ENCODE assay signal across 12 cellular contexts in genomic region chr3:46186856-46187700, GRCh38. TPM values are rescaled to one million over a fixed set of nuclear protein-coding genes. Genes with fewer than 3 reads are reported as not detected.
A peak's percentile ranks its signal among the peaks of the same experiment; 100 is the strongest.
DNase-seq lines count a peak whose midpoint lies in the region; ATAC-seq and TF ChIP-seq lines count a peak whose summit lies in the region.
"Had no signal": no experiment of that assay in that cellular context is flagged by ENCODE, and none has a peak within 500 bp of the region (broad histone marks: within the 10 kb centered on the region; RNA-seq: fewer than 3 reads in every experiment).

No MANE protein-coding gene starts in this region.

- intact Hi-C loops in activated CD8-positive, alpha-beta T cell treated with anti-CD3 and anti-CD28 coated beads for 36 hours (cut with micrococcal nuclease): no loop called here

- peaks cover 5% of the 10 kb centered on the region; the same call in 1 of the 2 replicates for H4K20me1 ChIP-seq in DOHH2 (ENCODE audit: control insufficient read depth, insufficient read depth, low read depth, low read length)

- H3F3A ChIP-seq in DOHH2 (ENCODE audit: control insufficient read depth, insufficient read depth): peaks cover 15% of the 10 kb centered on the region

- peak overlapping the region; percentile 7 for H3K27ac Mint-ChIP-seq in activated CD8-positive, alpha-beta T cell treated with anti-CD3 and anti-CD28 coated beads for 36 hours
- H3K27ac Mint-ChIP-seq in CD8-positive, alpha-beta memory T cell: peak overlapping the region in 3 of 8 donors; percentile 0 to 24 (median 8)
- H3K27ac Mint-ChIP-seq: type B pancreatic cell had no signal

- POLR2A ChIA-PET in activated CD8-positive, alpha-beta T cell treated with anti-CD3 and anti-CD28 coated beads for 36 hours (lab: Charles Lee): interaction anchor here (0.6 to 1.2 kb wide), 3 partner anchors 9 to 398 kb away, joined by 3 to 5 read pairs (median 4); no protein-coding TSS in a partner anchor
- POLR2A ChIA-PET in CD8-positive, alpha-beta memory T cell (lab: Charles Lee): no interaction called here

- H3K4me2 ChIP-seq in DOHH2 (ENCODE audit: low read length): peak overlapping the region; percentile 34

- DNase-seq in activated CD8-positive, alpha-beta T cell treated with anti-CD3 and anti-CD28 coated beads for 36 hours: peak; percentile 19
- DNase-seq in omental fat pad (ENCODE audit: low spot score): no peak
- no peak for DNase-seq in SJCRH30
- no peak for DNase-seq in CD8-positive, alpha-beta memory T cell
- DNase-seq in NCI-H1105 treated with DMSO at 0.1 percent for 48 hours (lab: John Stamatoyannopoulos, UW): no peak
- DNase-seq: DMS79, nucleus accumbens had no signal

- H3K27me3 Mint-ChIP-seq in activated CD8-positive, alpha-beta T cell treated with anti-CD3 and anti-CD28 coated beads for 36 hours: peaks cover 6% of the 10 kb centered on the region
- peaks cover 0 to 4% of the 10 kb centered on the region in 2 donors for H3K27me3 Mint-ChIP-seq in CD8-positive, alpha-beta memory T cell
- H3K27me3 Mint-ChIP-seq: type B pancreatic cell had no signal

- no peak overlapping the region for H3K4me3 Mint-ChIP-seq in activated CD8-positive, alpha-beta T cell treated with anti-CD3 and anti-CD28 coated beads for 36 hours
- H3K4me3 Mint-ChIP-seq in CD8-positive, alpha-beta memory T cell: peak overlapping the region in 1 of 7 donors; percentile 4
- H3K4me3 Mint-ChIP-seq: type B pancreatic cell had no signal

- no peaks in the 10 kb centered on the region for H3K36me3 Mint-ChIP-seq in activated CD8-positive, alpha-beta T cell treated with anti-CD3 and anti-CD28 coated beads for 36 hours (ENCODE audit: low read depth)
- peaks cover 0 to 3% (median 0%) of the 10 kb centered on the region in 3 donors for H3K36me3 Mint-ChIP-seq in CD8-positive, alpha-beta memory T cell
- H3K36me3 Mint-ChIP-seq: type B pancreatic cell had no signal

- H3K4me3 ChIP-seq in DOHH2 (ENCODE audit: low read length): no peak overlapping the region
- no peak overlapping the region for H3K4me3 ChIP-seq in SJCRH30
- H3K4me3 ChIP-seq in CD8-positive, alpha-beta memory T cell (ENCODE audit: low read length): no peak overlapping the region
- H3K4me3 ChIP-seq: esophagus muscularis mucosa had no signal

- no peaks in the 10 kb centered on the region for H3K9me3 Mint-ChIP-seq in activated CD8-positive, alpha-beta T cell treated with anti-CD3 and anti-CD28 coated beads for 36 hours
- no peaks in the 10 kb centered on the region for H3K9me3 Mint-ChIP-seq in CD8-positive, alpha-beta memory T cell
- H3K9me3 Mint-ChIP-seq: type B pancreatic cell had no signal

- no peaks in the 10 kb centered on the region for H3K79me2 ChIP-seq in DOHH2 (ENCODE audit: control insufficient read depth, low read length)

- H3K36me3 ChIP-seq in DOHH2 (ENCODE audit: control insufficient read depth, low read length) (no peaks in the 10 kb centered on the region), SJCRH30 (no peaks in the 10 kb centered on the region)
- no peaks in the 10 kb centered on the region for H3K36me3 ChIP-seq in CD8-positive, alpha-beta memory T cell (ENCODE audit: insufficient read depth, low read length)
- H3K36me3 ChIP-seq: esophagus muscularis mucosa had no signal

- peaks cover 17% of the 10 kb centered on the region for H3K4me1 Mint-ChIP-seq in activated CD8-positive, alpha-beta T cell treated with anti-CD3 and anti-CD28 coated beads for 36 hours (ENCODE audit: low read depth)
- H3K4me1 Mint-ChIP-seq in CD8-positive, alpha-beta memory T cell: peaks cover 13 to 17% (median 13%) of the 10 kb centered on the region in 3 donors

- H3K27ac ChIP-seq in DOHH2 (ENCODE audit: low read depth, low read length): peak overlapping the region; percentile 41
- no peak overlapping the region for H3K27ac ChIP-seq in SJCRH30
- H3K27ac ChIP-seq in CD8-positive, alpha-beta memory T cell (ENCODE audit: low read depth, low read length): no peak overlapping the region
- H3K27ac ChIP-seq: esophagus muscularis mucosa had no signal

- no peaks in the 10 kb centered on the region for H3K9me2 ChIP-seq in DOHH2 (replicated peaks; ENCODE audit: control insufficient read depth, low read length)

- peaks cover 3% of the 10 kb centered on the region; the same call in 1 of the 2 replicates for H3K9me3 ChIP-seq in DOHH2 (ENCODE audit: control insufficient read depth, insufficient read depth, low read length)
- H3K9me3 ChIP-seq in SJCRH30 (replicated peaks): no peaks in the 10 kb centered on the region
- no peaks in the 10 kb centered on the region for H3K9me3 ChIP-seq in CD8-positive, alpha-beta memory T cell (ENCODE audit: low read length)
- H3K9me3 ChIP-seq: esophagus muscularis mucosa had no signal

- H3K27me3 ChIP-seq in DOHH2 (ENCODE audit: control insufficient read depth, low read length) (peaks cover 63% of the 10 kb centered on the region), SJCRH30 (no peaks in the 10 kb centered on the region)
- H3K27me3 ChIP-seq in CD8-positive, alpha-beta memory T cell (ENCODE audit: insufficient read depth, low read length, poor library complexity, severe bottlenecking): no peaks in the 10 kb centered on the region

- H3K4me1 ChIP-seq in DOHH2 (ENCODE audit: control insufficient read depth, low read length): peaks cover 21% of the 10 kb centered on the region
- H3K4me1 ChIP-seq in SJCRH30: no peaks in the 10 kb centered on the region
- H3K4me1 ChIP-seq in CD8-positive, alpha-beta memory T cell (ENCODE audit: insufficient read depth, low read length): no peaks in the 10 kb centered on the region
- H3K4me1 ChIP-seq: esophagus muscularis mucosa had no signal

- CTCF ChIA-PET in activated CD8-positive, alpha-beta T cell treated with anti-CD3 and anti-CD28 coated beads for 36 hours (lab: Charles Lee): interaction anchor here (0.7 to 2.3 kb wide), 4 partner anchors 21 to 302 kb away, joined by 3 to 7 read pairs (median 4); partner anchors contain the start of gene CCR1
- CTCF ChIA-PET in CD8-positive, alpha-beta memory T cell (lab: Charles Lee): interaction anchor here (1.0 kb wide), 1 partner anchor 185 kb away, joined by 3 read pairs; no protein-coding TSS in a partner anchor

- no peak for TF ChIP-seq CTCF in DOHH2 (IDR thresholded peaks at IDR 0.05; ENCODE audit: low read depth, low read length, poor library complexity, severe bottlenecking)
- TF ChIP-seq CTCF in activated CD8-positive, alpha-beta T cell treated with anti-CD3 and anti-CD28 coated beads for 36 hours (IDR thresholded peaks at IDR 0.05): no peak
- TF ChIP-seq CTCF in omental fat pad (IDR thresholded peaks at IDR 0.05): no peak

- ATAC-seq in GM19463 (IDR thresholded peaks at IDR 0.05; ENCODE audit: unreplicated experiment) (peak; percentile 77), HG03354 (IDR thresholded peaks at IDR 0.05; ENCODE audit: poor library complexity, severe bottlenecking, unreplicated experiment) (peak; percentile 86), omental fat pad (ENCODE audit: low FRiP score) (no peak)
- ATAC-seq in activated CD8-positive, alpha-beta T cell treated with anti-CD3 and anti-CD28 coated beads for 36 hours: no peak

RNA-seq across cellular contexts. Expression of gene CCR1, which starts 21.0 kb away (rescaled TPM):
- total RNA-seq in activated CD8-positive, alpha-beta T cell treated with anti-CD3 and anti-CD28 coated beads for 36 hours: 1 to 10 TPM in 1 of 2 experiments, under 1 TPM in 1; 0.67 to 1.1 TPM
- total RNA-seq in omental fat pad: 10 to 100 TPM; 12.9 to 88.6 (median 25.1) TPM
- not detected in 2 replicates for total RNA-seq in SJCRH30 (2014; rRNA removed; shearing (Covaris generic))
- total RNA-seq in CD8-positive, alpha-beta memory T cell: 1 to 10 TPM; 1.5 to 1.8 TPM
- polyA plus RNA-seq in CD8-positive, alpha-beta memory T cell: 10.8 TPM

RNA-seq across cellular contexts. Expression of gene CCR3, which starts 55.2 kb away (rescaled TPM):
- not detected for total RNA-seq in activated CD8-positive, alpha-beta T cell treated with anti-CD3 and anti-CD28 coated beads for 36 hours
- total RNA-seq in omental fat pad: under 1 TPM in 1 of 4 donors, not detected in 3; 0.37 TPM
- total RNA-seq in SJCRH30 (2014; rRNA removed; shearing (Covaris generic)): not detected in 2 replicates
- not detected for total RNA-seq in CD8-positive, alpha-beta memory T cell
- 0.22 TPM for polyA plus RNA-seq in CD8-positive, alpha-beta memory T cell
- total RNA-seq: esophagus muscularis mucosa had no signal

Comparison
In these comparisons a context has a peak if more than half of its experiments do, and no peak if none do; other contexts are left out.
1. ATAC-seq: peak in GM19463 (single experiment) and HG03354 (single experiment); none in activated CD8-positive, alpha-beta T cell treated with anti-CD3 and anti-CD28 coated beads for 36 hours (single experiment) and omental fat pad (single experiment).
2. RNA of gene CCR1, which starts 21.0 kb away (total RNA-seq): 12.9 to 88.6 TPM in omental fat pad; 1.5 to 1.8 TPM in CD8-positive, alpha-beta memory T cell, 0.67 to 1.1 TPM in activated CD8-positive, alpha-beta T cell treated with anti-CD3 and anti-CD28 coated beads for 36 hours and not detected in SJCRH30; every median in the first group is over 4 times any median in the second.